18 cellular contexts compared by ENCODE assay signal in genomic region chr9:35470894-35471293, GRCh38. TPM values are rescaled to one million over a fixed set of nuclear protein-coding genes. Genes with fewer than 3 reads are reported as not detected.
A peak's percentile ranks its signal among the peaks of the same experiment; 100 is the strongest.
DNase-seq lines count a peak whose midpoint lies in the region; ATAC-seq, FAIRE-seq and TF ChIP-seq lines count a peak whose summit lies in the region.
"Had no signal": no experiment of that assay in that cellular context is flagged by ENCODE, and none has a peak within 500 bp of the region (broad histone marks: within the 10 kb centered on the region; RNA-seq: fewer than 3 reads in every experiment).

No MANE protein-coding gene starts in this region.

- peak overlapping the region; percentile 70 for H3K4me2 ChIP-seq in PC-3 (ENCODE audit: low read length)
- H3K4me2 ChIP-seq: GM23338 had no signal

- no TSS peak for BruUV-seq in PC-3 (replicated peaks; lab: Mats Ljungman, UMichigan)

- WGBS in pancreas, 2 donors: 62 to 73% methylated on average over 4 of the region's 4 CpGs

- H3K4me1 ChIP-seq in PC-3 (ENCODE audit: insufficient read depth, low read length) (peaks cover 25% of the 10 kb centered on the region), pancreas (peaks cover 0 to 6% (median 0%) of the 10 kb centered on the region in 3 donors)
- H3K4me1 ChIP-seq: SJSA1, uterus had no signal

- no peaks in the 10 kb centered on the region for H3K9me2 ChIP-seq in PC-3 (replicated peaks; ENCODE audit: low read length)

- H3K9me3 ChIP-seq in PC-3 (ENCODE audit: low read length): no peaks in the 10 kb centered on the region
- H3K9me3 ChIP-seq in pancreas: no peaks in the 10 kb centered on the region
- H3K9me3 ChIP-seq: SJSA1, uterus had no signal

- H3K79me2 ChIP-seq in PC-3 (ENCODE audit: low read length): no peaks in the 10 kb centered on the region

- TF ChIP-seq CTCF in PC-3 (conservative IDR thresholded peaks at IDR 0.05; ENCODE audit: low read depth, low read length) (no peak), fibroblast of mammary gland (conservative IDR thresholded peaks at IDR 0.05; ENCODE audit: control insufficient read depth, insufficient read depth, low read depth, low read length) (no peak), pancreas (IDR thresholded peaks at IDR 0.05) (no peak)

- H3K27me3 ChIP-seq in PC-3 (ENCODE audit: low read length) (no peaks in the 10 kb centered on the region), pancreas (no peaks in the 10 kb centered on the region)
- H3K27me3 ChIP-seq: SJSA1, uterus had no signal

- POLR2A ChIA-PET in PC-3 (lab: Charles Lee; ENCODE audit: unreplicated experiment): interaction anchor here (0.6 kb wide), 3 partner anchors 172 to 328 kb away, joined by 3 to 4 read pairs (median 3); partner anchors contain the start of gene UNC13B

- H3K9ac ChIP-seq in PC-3 (ENCODE audit: low read length): peak overlapping the region; percentile 53

- H3K27ac ChIP-seq in PC-3 (ENCODE audit: low read length): peak overlapping the region; percentile 92
- H3K27ac ChIP-seq in pancreas: no peak overlapping the region
- H3K27ac ChIP-seq: SJSA1 had no signal

- H2AFZ ChIP-seq in PC-3 (ENCODE audit: low read length): peak overlapping the region; percentile 31; the same call in 1 of the 2 replicates
- H2AFZ ChIP-seq: GM23338 had no signal

- H3F3A ChIP-seq in PC-3 (ENCODE audit: low read length, unreplicated experiment): no peaks in the 10 kb centered on the region

- H3K36me3 ChIP-seq in PC-3 (ENCODE audit: low read depth, low read length) (no peaks in the 10 kb centered on the region), pancreas (no peaks in the 10 kb centered on the region)
- H3K36me3 ChIP-seq: SJSA1, uterus had no signal

- peak; percentile 58 for DNase-seq in AG08395 (ENCODE audit: low spot score)
- DNase-seq in PC-3: peak; percentile 86
- peak; percentile 93 for DNase-seq in fibroblast of mammary gland (ENCODE audit: low read depth)
- DNase-seq in pancreas: peak in 1 of 6 donors; percentile 36
- DNase-seq in COR-L47 (lab: John Stamatoyannopoulos, UW): no peak
- DNase-seq in Kasumi-1 (lab: John Stamatoyannopoulos, UW): no peak
- DNase-seq in HTR-8/SVneo (ENCODE audit: insufficient read length, low spot score): no peak
- no peak for DNase-seq in cerebellar nuclear complex (lab: John Stamatoyannopoulos, UW)
- DNase-seq: activated CD4-positive, alpha-beta T cell treated with anti-CD3 and anti-CD28 coated beads, Interleukin-2, amount 50 U/mL, for 4 hours; amygdala; effector CD4-positive, alpha-beta T cell; kidney; NCI-H1417; NCI-H226 had no signal

- CTCF ChIA-PET in PC-3 (lab: Charles Lee): no interaction called here

- H3K4me3 ChIP-seq in PC-3 (ENCODE audit: low read length) (peak overlapping the region; percentile 24; the same call in 1 of the 2 replicates), fibroblast of mammary gland (ENCODE audit: control insufficient read depth, low read depth, low read length) (no peak overlapping the region), pancreas (no peak overlapping the region)
- H3K4me3 ChIP-seq: GM23338, SJSA1, uterus had no signal

- no peaks in the 10 kb centered on the region for H4K20me1 ChIP-seq in PC-3 (ENCODE audit: low read length)

- no peak for FAIRE-seq in pancreas (lab: Jason Lieb, UNC)
- FAIRE-seq in HTR-8/SVneo (lab: Jason Lieb, UNC): no peak

- ATAC-seq in PC-3: peak; percentile 97
- peak in 3 of 4 donors; percentile 77 to 86 (median 81) for ATAC-seq in pancreas
- ATAC-seq: GM23338; stimulated activated effector memory CD8-positive, alpha-beta T cell treated with anti-CD3 and anti-CD28 coated beads, Interleukin-12 subunit alpha, Interleukin-12 subunit beta, amount 100 ng/mL, for 72 hours had no signal

- intact Hi-C loops in PC-3 (cut with micrococcal nuclease) (loop anchor here (2.0 to 10.0 kb wide), 4 partner anchors 44 to 306 kb away; partner anchors contain the start of gene UNC13B), pancreas (cut with DNase I) (loop anchor here in 1 of 3 donors (10.0 kb wide), 1 partner anchor 576 kb away; a partner anchor contains a TSS)

RNA-seq across cellular contexts. Expression of gene RUSC2, which starts 19.0 kb away (rescaled TPM):
- total RNA-seq in PC-3 (2014; rRNA removed) (10.7 and 13.3 TPM in 2 replicates), pancreas (10 to 100 TPM in 4 of 6 donors, 1 to 10 TPM in 2; 9.0 to 22.1 (median 12.6) TPM)
- 10 to 100 TPM; 24.0 to 27.1 TPM for polyA plus RNA-seq in pancreas

Comparison
In these comparisons a context has a peak if more than half of its experiments do, and no peak if none do; other contexts are left out.
1. DNase-seq: peak in AG08395 (single experiment), PC-3 (single experiment) and fibroblast of mammary gland (single experiment); none in COR-L47 (single experiment), Kasumi-1 (0 of 2), HTR-8/SVneo (single experiment) and cerebellar nuclear complex (0 of 2).